ENCODE assay signal across 21 cellular contexts in the genomic region with DNA sequence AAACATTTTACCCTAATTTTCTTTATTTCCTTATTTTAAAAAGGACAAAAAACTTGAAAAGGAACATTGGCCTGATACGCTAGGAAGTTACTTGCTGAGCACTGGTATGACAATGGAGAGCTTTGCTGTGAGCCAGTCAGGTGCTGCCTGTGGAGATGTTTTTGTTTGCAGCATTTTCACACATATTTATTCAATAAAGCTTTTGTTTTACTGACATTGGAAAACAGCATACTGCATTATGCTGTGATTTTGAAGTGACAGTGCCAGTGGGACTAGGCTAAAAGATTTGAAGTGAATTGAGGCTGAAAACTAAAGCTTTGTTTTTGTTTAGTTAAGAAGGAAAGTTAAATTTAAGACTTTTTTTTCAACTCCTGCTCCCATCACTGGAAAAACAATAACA.
DNase-seq lines count a peak whose midpoint lies in the region; ATAC-seq and TF ChIP-seq lines count a peak whose summit lies in the region.
"Had no signal": no experiment of that assay in that cellular context is flagged by ENCODE, and none has a peak within 500 bp of the region (broad histone marks: within the 10 kb centered on the region; RNA-seq: fewer than 3 reads in every experiment).

No MANE protein-coding gene starts in this region.

- no peaks in the 10 kb centered on the region; the same call in 1 of the 2 replicates for H3K27me3 Mint-ChIP-seq in WTC11 (ENCODE audit: low read depth)
- H3K27me3 Mint-ChIP-seq: B cell had no signal

- H3K9me3 ChIP-seq in neuron (ENCODE audit: low read length): no peaks in the 10 kb centered on the region

- POLR2A ChIA-PET in WTC11 (lab: Charles Lee): no interaction called here

- peaks cover 24% of the 10 kb centered on the region for H3K36me3 Mint-ChIP-seq in WTC11

- DNase-seq in Ammon's horn (ENCODE audit: low spot score) (peak; percentile 75), WTC11 (ENCODE audit: low spot score) (no peak), head of caudate nucleus (peak in 30 of 42 donors; percentile 12 to 73 (median 42)), HUDEP-2 (lab: John Stamatoyannopoulos, UW; ENCODE audit: unreplicated experiment in 76 of 76) (no peak), OCI-M1 (lab: John Stamatoyannopoulos, UW) (no peak), NCI-H146 treated with DMSO at 0.1 percent for 48 hours (lab: John Stamatoyannopoulos, UW; ENCODE audit: unreplicated experiment) (no peak), GM20000 (ENCODE audit: low spot score) (no peak)
- DNase-seq: 8988T, COR-L47, KBM-7, NCI-H1105 treated with DMSO at 0.1 percent for 48 hours, NCI-H1694 treated with DMSO at 0.1 percent for 48 hours, NCI-H2107, NCI-H2227 treated with DMSO at 0.1 percent for 48 hours, NCI-H524 treated with DMSO at 0.1 percent for 48 hours, PC-3, RPMI8226, SHP77 treated with DMSO at 0.1 percent for 48 hours had no signal

- TF ChIP-seq CTCF in WTC11 (IDR thresholded peaks at IDR 0.05) (no peak), GM20000 (IDR thresholded peaks at IDR 0.05; ENCODE audit: extremely low read depth, missing control alignments) (no peak)

- H3K4me3 ChIP-seq in neuron (ENCODE audit: low read length): no peak overlapping the region

- H3K4me1 ChIP-seq in neuron (ENCODE audit: insufficient read depth, low read length): peaks cover 15% of the 10 kb centered on the region

- no peaks in the 10 kb centered on the region for H3K36me3 ChIP-seq in neuron (ENCODE audit: insufficient read depth, low read length)

- H3K9me3 Mint-ChIP-seq in WTC11: peaks cover 34% of the 10 kb centered on the region

- H3K27me3 ChIP-seq in neuron (ENCODE audit: insufficient read depth, low read length): no peaks in the 10 kb centered on the region

- intact Hi-C loops in head of caudate nucleus (cut with DNase I): loop anchor here (5.0 kb wide), 1 partner anchor 37 kb away; no protein-coding TSS in a partner anchor

- peak overlapping the region; percentile 55 for H2AFZ ChIP-seq in neuron (ENCODE audit: low read depth, low read length)

- peak; percentile 77 for ATAC-seq in WTC11
- ATAC-seq: HepG2, PC-3 had no signal

- CTCF ChIA-PET in WTC11 (lab: Charles Lee): interaction anchor here (0.6 kb wide), 1 partner anchor 762 kb away, joined by 3 read pairs; no protein-coding TSS in a partner anchor

- peaks cover 22% of the 10 kb centered on the region for H3K4me1 Mint-ChIP-seq in WTC11

- no peak overlapping the region for H3K27ac Mint-ChIP-seq in WTC11
- H3K27ac Mint-ChIP-seq: B cell had no signal

- H3K4me3 Mint-ChIP-seq in WTC11: no peak overlapping the region
- H3K4me3 Mint-ChIP-seq: B cell had no signal

TF ChIP-seq in WTC11, 78 proteins besides CTCF, POLR2A, EP300 and RAD21 (continues in another document):
- TF ChIP-seq CREB1 (CRISPR knock-in tag; IDR thresholded peaks at IDR 0.05) (no peak), SMAD3 (CRISPR knock-in tag; IDR thresholded peaks at IDR 0.05; ENCODE audit: borderline replicate concordance) (no peak), PREB (CRISPR knock-in tag; IDR thresholded peaks at IDR 0.05; ENCODE audit: borderline replicate concordance) (no peak), ARID4B (CRISPR knock-in tag; IDR thresholded peaks at IDR 0.05; ENCODE audit: borderline replicate concordance) (no peak), ZNF396 (CRISPR knock-in tag; IDR thresholded peaks at IDR 0.05; ENCODE audit: borderline replicate concordance) (no peak), OVOL2 (CRISPR knock-in tag; IDR thresholded peaks at IDR 0.05; ENCODE audit: borderline replicate concordance) (no peak), ZMAT4 (CRISPR knock-in tag; IDR thresholded peaks at IDR 0.05) (no peak), ATF6 (CRISPR knock-in tag; IDR thresholded peaks at IDR 0.05) (no peak), FOXJ3 (CRISPR knock-in tag; IDR thresholded peaks at IDR 0.05; ENCODE audit: borderline replicate concordance) (no peak), E2F4 (CRISPR knock-in tag; IDR thresholded peaks at IDR 0.05; ENCODE audit: borderline replicate concordance, low read depth) (no peak), ZNF416 (CRISPR knock-in tag; IDR thresholded peaks at IDR 0.05) (no peak), TEAD4 (CRISPR knock-in tag; IDR thresholded peaks at IDR 0.05) (no peak)
- TF ChIP-seq, protein P1, sequence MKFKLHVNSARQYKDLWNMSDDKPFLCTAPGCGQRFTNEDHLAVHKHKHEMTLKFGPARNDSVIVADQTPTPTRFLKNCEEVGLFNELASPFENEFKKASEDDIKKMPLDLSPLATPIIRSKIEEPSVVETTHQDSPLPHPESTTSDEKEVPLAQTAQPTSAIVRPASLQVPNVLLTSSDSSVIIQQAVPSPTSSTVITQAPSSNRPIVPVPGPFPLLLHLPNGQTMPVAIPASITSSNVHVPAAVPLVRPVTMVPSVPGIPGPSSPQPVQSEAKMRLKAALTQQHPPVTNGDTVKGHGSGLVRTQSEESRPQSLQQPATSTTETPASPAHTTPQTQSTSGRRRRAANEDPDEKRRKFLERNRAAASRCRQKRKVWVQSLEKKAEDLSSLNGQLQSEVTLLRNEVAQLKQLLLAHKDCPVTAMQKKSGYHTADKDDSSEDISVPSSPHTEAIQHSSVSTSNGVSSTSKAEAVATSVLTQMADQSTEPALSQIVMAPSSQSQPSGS (CRISPR knock-in tag; IDR thresholded peaks at IDR 0.05; ENCODE audit: borderline replicate concordance, low read depth): no peak

Comparison
In these comparisons a context has a peak if more than half of its experiments do, and no peak if none do; other contexts are left out.
1. DNase-seq: peak in Ammon's horn (single experiment) and head of caudate nucleus (30 of 42); none in WTC11 (single experiment), HUDEP-2 (0 of 76), OCI-M1 (single experiment), NCI-H146 treated with DMSO at 0.1 percent for 48 hours (single experiment) and GM20000 (single experiment).